29 cellular contexts compared by ENCODE assay signal in the genomic region with DNA sequence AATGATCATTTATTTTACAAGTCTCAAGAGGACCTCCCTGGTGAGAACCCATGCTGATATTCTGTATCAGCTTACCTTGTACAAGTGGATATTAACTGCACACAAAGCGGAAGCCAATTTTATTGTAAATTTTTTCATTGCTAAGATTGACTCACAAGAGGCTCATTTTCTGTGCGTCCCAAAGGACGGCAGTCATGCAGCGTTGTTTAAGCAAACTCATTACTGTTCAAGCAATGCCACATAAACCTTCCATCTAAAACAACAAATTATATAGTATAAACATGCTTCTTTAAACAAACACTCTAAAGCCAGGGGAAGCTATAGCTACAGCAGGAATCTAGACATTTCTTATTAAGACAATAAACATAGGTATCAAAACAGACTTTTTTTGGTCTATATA.
DNase-seq lines count a peak whose midpoint lies in the region; ATAC-seq and TF ChIP-seq lines count a peak whose summit lies in the region.
"Had no signal": no experiment of that assay in that cellular context is flagged by ENCODE, and none has a peak within 500 bp of the region (broad histone marks: within the 10 kb centered on the region; RNA-seq: fewer than 3 reads in every experiment).

No MANE protein-coding gene starts in this region.

- H2AK5ac ChIP-seq in mesenchymal stem cell (ENCODE audit: low read length, severe bottlenecking) = no peak overlapping the region

- 55% methylated on average over 4 of the region's 4 CpGs for WGBS in mesenchymal stem cell

- no peaks in the 10 kb centered on the region for H3K36me3 Mint-ChIP-seq in activated naive CD8-positive, alpha-beta T cell treated with anti-CD3 and anti-CD28 coated beads for 36 hours
- H3K36me3 Mint-ChIP-seq: type B pancreatic cell had no signal

- H3K18ac ChIP-seq in mesenchymal stem cell (ENCODE audit: low read depth in 1 of 2, low read length in 2 of 2) = no peak overlapping the region

- intact Hi-C loops in gastrocnemius medialis (cut with DNase I; ENCODE audit: low total_unique reads) = no loop called here

- H4K8ac ChIP-seq in mesenchymal stem cell (ENCODE audit: low read length) = no peak overlapping the region

- H3K9me3 ChIP-seq in mesenchymal stem cell (ENCODE audit: control insufficient read depth, low read length) (no peaks in the 10 kb centered on the region), gastrocnemius medialis (no peaks in the 10 kb centered on the region)
- H3K9me3 ChIP-seq: lower lobe of right lung, sigmoid colon had no signal

- H3K9me3 Mint-ChIP-seq in activated naive CD8-positive, alpha-beta T cell treated with anti-CD3 and anti-CD28 coated beads for 36 hours = peaks cover 1% of the 10 kb centered on the region
- H3K9me3 Mint-ChIP-seq: neural crest cell, type B pancreatic cell had no signal

- in situ Hi-C loops in gastrocnemius medialis (cut with MboI; ENCODE audit: low sequenced_read_pairs in 4 of 4) = no loop called here

- no peak overlapping the region for H3K14ac ChIP-seq in mesenchymal stem cell (ENCODE audit: low read length in 2 of 2)

- TF ChIP-seq POLR2A in gastrocnemius medialis (IDR thresholded peaks at IDR 0.05) = no peak

- H3K4me3 Mint-ChIP-seq in activated naive CD8-positive, alpha-beta T cell treated with anti-CD3 and anti-CD28 coated beads for 36 hours = no peak overlapping the region
- H3K4me3 Mint-ChIP-seq: activated T-cell treated with anti-CD3 and anti-CD28 coated beads, Interleukin-2, amount 50 U/mL, for 4 hours; B cell; HFFc6; neural crest cell; type B pancreatic cell had no signal

- H3K4ac ChIP-seq in mesenchymal stem cell (ENCODE audit: low read depth in 1 of 2, low read length in 2 of 2) = no peak overlapping the region

- no peak for TF ChIP-seq CTCF in gastrocnemius medialis (IDR thresholded peaks at IDR 0.05 in 4 of 5, conservative IDR thresholded peaks at IDR 0.05 in 1 of 5)

- no peak overlapping the region for H3K9ac ChIP-seq in mesenchymal stem cell (ENCODE audit: low read length)
- H3K9ac ChIP-seq: KMS-11 had no signal

- no peaks in the 10 kb centered on the region for H3K79me1 ChIP-seq in mesenchymal stem cell (replicated peaks; ENCODE audit: low read length, poor library complexity, severe bottlenecking)

- no peak overlapping the region for H2BK5ac ChIP-seq in mesenchymal stem cell (ENCODE audit: low read depth, low read length, poor library complexity, severe bottlenecking)

- H4K91ac ChIP-seq in mesenchymal stem cell (ENCODE audit: low read length) = no peak overlapping the region

- H2BK120ac ChIP-seq in mesenchymal stem cell (ENCODE audit: low read depth, low read length) = no peak overlapping the region

- H3K27ac Mint-ChIP-seq in activated naive CD8-positive, alpha-beta T cell treated with anti-CD3 and anti-CD28 coated beads for 36 hours = no peak overlapping the region
- H3K27ac Mint-ChIP-seq: B cell, HFFc6, type B pancreatic cell had no signal

- no peak overlapping the region for H3K23ac ChIP-seq in mesenchymal stem cell (ENCODE audit: low read length in 2 of 2)

- H3K27ac ChIP-seq in mesenchymal stem cell (ENCODE audit: low read length, poor library complexity, severe bottlenecking) = no peak overlapping the region
- no peak overlapping the region for H3K27ac ChIP-seq in gastrocnemius medialis
- H3K27ac ChIP-seq: gastroesophageal sphincter, KMS-11, lower lobe of right lung, sigmoid colon had no signal

- ATAC-seq in gastrocnemius medialis (no peak), GM18861 (IDR thresholded peaks at IDR 0.05; ENCODE audit: unreplicated experiment) (no peak)
- ATAC-seq: activated T-cell treated with anti-CD3 and anti-CD28 coated beads, Interleukin-2, amount 50 U/mL, for 4 hours; gastroesophageal sphincter; lower lobe of right lung had no signal

- no peaks in the 10 kb centered on the region for H3K4me1 Mint-ChIP-seq in activated naive CD8-positive, alpha-beta T cell treated with anti-CD3 and anti-CD28 coated beads for 36 hours
- H3K4me1 Mint-ChIP-seq: B cell, neural crest cell had no signal

- peak; percentile 14 for DNase-seq in NCI-H2227 (lab: John Stamatoyannopoulos, UW; ENCODE audit: unreplicated experiment)
- DNase-seq in NCI-H2227 treated with DMSO at 0.1 percent for 48 hours (lab: John Stamatoyannopoulos, UW) = no peak
- DNase-seq in NCI-H2029 (lab: John Stamatoyannopoulos, UW) = peak; percentile 35
- peak; percentile 79 for DNase-seq in NCI-H774 (lab: John Stamatoyannopoulos, UW)
- peak; percentile 10 for DNase-seq in mesenchymal stem cell
- DNase-seq in activated naive CD8-positive, alpha-beta T cell treated with anti-CD3 and anti-CD28 coated beads for 36 hours = no peak
- no peak for DNase-seq in gastrocnemius medialis
- DNase-seq: 8988T; activated CD4-positive, alpha-beta T cell treated with anti-CD3 and anti-CD28 coated beads for 1 hour; activated CD8-positive, alpha-beta memory T cell treated with anti-CD3 and anti-CD28 coated beads for 24 hours; activated naive CD4-positive, alpha-beta T cell treated with Interleukin-2 at 50 U/mL for 16 hours; activated T-cell treated with anti-CD3 and anti-CD28 coated beads, Interleukin-2, amount 50 U/mL, for 4 hours; anterior cingulate cortex; erythroblast; HFFc6; islet precursor cell; lower lobe of right lung; MV-4-11; NCI-H524 treated with DMSO at 0.1 percent for 48 hours; sigmoid colon; stimulated activated CD4-positive, alpha-beta T cell treated with anti-CD3 and anti-CD28 coated beads, Interleukin-15, amount 100 ng/mL, for 24 hours; stimulated activated CD8-positive, alpha-beta memory T cell treated with anti-CD3 and anti-CD28 coated beads, Interleukin-4, amount 100 ng/mL, for 48 hours; SW 1271 had no signal

- H3K4me1 ChIP-seq in mesenchymal stem cell (ENCODE audit: control insufficient read depth, insufficient read depth, low read depth, low read length) = no peaks in the 10 kb centered on the region
- no peaks in the 10 kb centered on the region for H3K4me1 ChIP-seq in gastrocnemius medialis
- H3K4me1 ChIP-seq: gastroesophageal sphincter, lower lobe of right lung, sigmoid colon had no signal

- H2BK15ac ChIP-seq in mesenchymal stem cell (ENCODE audit: low read depth, poor library complexity, severe bottlenecking) = no peak overlapping the region

- H2AFZ ChIP-seq in mesenchymal stem cell (ENCODE audit: low read depth, low read length) = no peak overlapping the region

- H2BK12ac ChIP-seq in mesenchymal stem cell (ENCODE audit: low read length in 2 of 2) = no peak overlapping the region

- H3K27me3 ChIP-seq in mesenchymal stem cell (ENCODE audit: control insufficient read depth in 1 of 2, insufficient read depth in 1 of 2, low read length in 2 of 2) = no peaks in the 10 kb centered on the region
- no peaks in the 10 kb centered on the region for H3K27me3 ChIP-seq in gastrocnemius medialis
- H3K27me3 ChIP-seq: gastroesophageal sphincter, sigmoid colon had no signal

- H3K4me3 ChIP-seq in mesenchymal stem cell (ENCODE audit: insufficient read depth in 1 of 2, low read depth in 1 of 2, low read length in 2 of 2) (no peak overlapping the region), gastrocnemius medialis (no peak overlapping the region)
- H3K4me3 ChIP-seq: gastroesophageal sphincter, lower lobe of right lung, sigmoid colon had no signal

- H3K27me3 Mint-ChIP-seq in activated naive CD8-positive, alpha-beta T cell treated with anti-CD3 and anti-CD28 coated beads for 36 hours = no peaks in the 10 kb centered on the region
- H3K27me3 Mint-ChIP-seq: B cell, type B pancreatic cell had no signal

- H3K36me3 ChIP-seq in mesenchymal stem cell (ENCODE audit: control insufficient read depth in 1 of 2, insufficient read depth in 2 of 2, low read depth in 1 of 2, low read length in 2 of 2) (no peaks in the 10 kb centered on the region), gastrocnemius medialis (no peaks in the 10 kb centered on the region)
- H3K36me3 ChIP-seq: gastroesophageal sphincter, lower lobe of right lung, sigmoid colon had no signal

- no peak overlapping the region for H3K4me2 ChIP-seq in mesenchymal stem cell (ENCODE audit: low read length, poor library complexity, severe bottlenecking)
- H3K4me2 ChIP-seq: KMS-11 had no signal

Comparison
In these comparisons a context has a peak if more than half of its experiments do, and no peak if none do; other contexts are left out.
1. DNase-seq: peak in NCI-H2227 (single experiment), NCI-H2029 (single experiment), NCI-H774 (single experiment) and mesenchymal stem cell (single experiment); none in NCI-H2227 treated with DMSO at 0.1 percent for 48 hours (single experiment), activated naive CD8-positive, alpha-beta T cell treated with anti-CD3 and anti-CD28 coated beads for 36 hours (single experiment) and gastrocnemius medialis (0 of 2).